In genomic region chr6:111555041-111555440, GRCh38 we compare ENCODE assay signal across 12 cellular contexts. TPM values are rescaled to one million over a fixed set of nuclear protein-coding genes. Genes with fewer than 3 reads are reported as not detected.
A peak's percentile ranks its signal among the peaks of the same experiment; 100 is the strongest.
DNase-seq lines count a peak whose midpoint lies in the region; ATAC-seq and TF ChIP-seq lines count a peak whose summit lies in the region.
"Had no signal": no experiment of that assay in that cellular context is flagged by ENCODE, and none has a peak within 500 bp of the region (broad histone marks: within the 10 kb centered on the region; RNA-seq: fewer than 3 reads in every experiment).

No MANE protein-coding gene starts in this region.

- H3K36me3 ChIP-seq in fibroblast of lung (ENCODE audit: control insufficient read depth, insufficient read depth, low read length): no peaks in the 10 kb centered on the region
- H3K36me3 ChIP-seq in rectal smooth muscle tissue (ENCODE audit: control insufficient read depth, insufficient read depth, low read length): no peaks in the 10 kb centered on the region

- no peak overlapping the region for H3K4me3 ChIP-seq in fibroblast of lung (replicated peaks in 1 of 4; ENCODE audit: control extremely low read depth in 1 of 4, insufficient read depth in 1 of 4, low read depth in 3 of 4, low read length in 4 of 4)
- H3K4me3 ChIP-seq in rectal smooth muscle tissue (ENCODE audit: low read length): no peak overlapping the region
- H3K4me3 ChIP-seq: spleen had no signal

- H3K27me3 Mint-ChIP-seq in activated CD8-positive, alpha-beta memory T cell treated with anti-CD3 and anti-CD28 coated beads, Interleukin-2, amount 10 ng/mL, durations not matched to agents 7 days and 5 days: no peaks in the 10 kb centered on the region

- ATAC-seq in GM21360 (IDR thresholded peaks at IDR 0.05; ENCODE audit: unreplicated experiment) (no peak), GM21367 (IDR thresholded peaks at IDR 0.05; ENCODE audit: unreplicated experiment) (no peak)
- no peak for ATAC-seq in activated CD8-positive, alpha-beta memory T cell treated with anti-CD3 and anti-CD28 coated beads, Interleukin-2, amount 10 ng/mL, durations not matched to agents 7 days and 5 days

- H3K4me2 ChIP-seq in fibroblast of lung (ENCODE audit: extremely low read depth, insufficient read depth, low read length): peak overlapping the region; percentile 45

- H3K9ac ChIP-seq in fibroblast of lung (ENCODE audit: insufficient read depth, low read length): no peak overlapping the region
- H3K9ac ChIP-seq in rectal smooth muscle tissue (ENCODE audit: low read length): no peak overlapping the region

- no peaks in the 10 kb centered on the region for H3K79me2 ChIP-seq in fibroblast of lung (ENCODE audit: control insufficient read depth, insufficient read depth, low read length)

- H3K4me1 ChIP-seq in fibroblast of lung (ENCODE audit: control insufficient read depth, extremely low read depth, insufficient read depth, low read length) (peaks cover 43% of the 10 kb centered on the region), rectal smooth muscle tissue (ENCODE audit: control insufficient read depth, insufficient read depth, low read length) (peaks cover 41% of the 10 kb centered on the region)

- CTCF ChIA-PET in activated CD8-positive, alpha-beta memory T cell treated with anti-CD3 and anti-CD28 coated beads, Interleukin-2, amount 10 ng/mL, durations not matched to agents 7 days and 5 days (lab: Charles Lee): no interaction called here

- H2AFZ ChIP-seq in fibroblast of lung (ENCODE audit: low read length): no peak overlapping the region

- peak overlapping the region; percentile 97 for H3K27ac ChIP-seq in fibroblast of lung (ENCODE audit: insufficient read depth, low read length)
- peak overlapping the region; percentile 56 for H3K27ac ChIP-seq in rectal smooth muscle tissue (ENCODE audit: low read depth, low read length)
- H3K27ac ChIP-seq: spleen had no signal

- H3K9me3 ChIP-seq in fibroblast of lung (ENCODE audit: control insufficient read depth, insufficient read depth, low read depth, low read length): no peaks in the 10 kb centered on the region
- H3K9me3 ChIP-seq: spleen had no signal

- DNase-seq in AG20443 (ENCODE audit: low spot score): peak; percentile 77
- DNase-seq in NCI-H2081 treated with DMSO at 0.1 percent for 48 hours (lab: John Stamatoyannopoulos, UW): peak; percentile 19
- DNase-seq in fibroblast of lung (ENCODE audit: low read depth in 2 of 2): peak; percentile 70 to 88
- DNase-seq in activated CD8-positive, alpha-beta memory T cell treated with anti-CD3 and anti-CD28 coated beads, Interleukin-2, amount 10 ng/mL, durations not matched to agents 7 days and 5 days: no peak
- no peak for DNase-seq in UCSD-AML1 (lab: John Stamatoyannopoulos, UW; ENCODE audit: unreplicated experiment)
- DNase-seq: effector CD8-positive, alpha-beta T cell; NCI-H226; spleen had no signal

- no peak overlapping the region for H3K4me3 Mint-ChIP-seq in activated CD8-positive, alpha-beta memory T cell treated with anti-CD3 and anti-CD28 coated beads, Interleukin-2, amount 10 ng/mL, durations not matched to agents 7 days and 5 days
- H3K4me3 Mint-ChIP-seq: T-helper 1 cell treated with Interleukin-12 subunit alpha and Interleukin-12 subunit beta and Interleukin-4 antibody, amounts not matched to agents 30 μg/mL and 1 μg/mL, for 36 hours had no signal

- H3K36me3 Mint-ChIP-seq in activated CD8-positive, alpha-beta memory T cell treated with anti-CD3 and anti-CD28 coated beads, Interleukin-2, amount 10 ng/mL, durations not matched to agents 7 days and 5 days: peaks cover 2% of the 10 kb centered on the region

- no peak overlapping the region for H3K27ac Mint-ChIP-seq in activated CD8-positive, alpha-beta memory T cell treated with anti-CD3 and anti-CD28 coated beads, Interleukin-2, amount 10 ng/mL, durations not matched to agents 7 days and 5 days
- H3K27ac Mint-ChIP-seq: T-helper 1 cell treated with Interleukin-12 subunit alpha and Interleukin-12 subunit beta and Interleukin-4 antibody, amounts not matched to agents 30 μg/mL and 1 μg/mL, for 36 hours had no signal

- peaks cover 6% of the 10 kb centered on the region for H3K4me1 Mint-ChIP-seq in activated CD8-positive, alpha-beta memory T cell treated with anti-CD3 and anti-CD28 coated beads, Interleukin-2, amount 10 ng/mL, durations not matched to agents 7 days and 5 days

- H3K9me3 Mint-ChIP-seq in activated CD8-positive, alpha-beta memory T cell treated with anti-CD3 and anti-CD28 coated beads, Interleukin-2, amount 10 ng/mL, durations not matched to agents 7 days and 5 days (ENCODE audit: low read depth): no peaks in the 10 kb centered on the region
- H3K9me3 Mint-ChIP-seq: T-helper 1 cell treated with Interleukin-12 subunit alpha and Interleukin-12 subunit beta and Interleukin-4 antibody, amounts not matched to agents 30 μg/mL and 1 μg/mL, for 36 hours had no signal

- H3K27me3 ChIP-seq in fibroblast of lung (ENCODE audit: control insufficient read depth, insufficient read depth, low read length) (no peaks in the 10 kb centered on the region), rectal smooth muscle tissue (ENCODE audit: control insufficient read depth, insufficient read depth, low read length) (no peaks in the 10 kb centered on the region)
- H3K27me3 ChIP-seq: spleen had no signal

- no peak for TF ChIP-seq CTCF in fibroblast of lung (conservative IDR thresholded peaks at IDR 0.05 in 1 of 2, IDR thresholded peaks at IDR 0.05 in 1 of 2; ENCODE audit: low read depth in 1 of 2, low read length in 2 of 2)

- H4K20me1 ChIP-seq in fibroblast of lung (ENCODE audit: control insufficient read depth, extremely low read depth, insufficient read depth, low read length): no peaks in the 10 kb centered on the region

RNA-seq across cellular contexts. Expression of gene TRAF3IP2, which starts 50.6 kb away (rescaled TPM):
- total RNA-seq in fibroblast of lung: 15.2 and 37.0 TPM in 2 replicates
- polyA plus RNA-seq in fibroblast of lung: 21.6 and 26.9 TPM in 2 replicates
- polyA plus RNA-seq in fibroblast of lung (2012): 22.1 and 22.2 TPM in 2 replicates
- polyA minus RNA-seq in fibroblast of lung (ENCODE audit: low replicate concordance): 76.9 and 77.1 TPM in 2 replicates
- 10 to 100 TPM; 14.8 to 15.5 TPM for total RNA-seq in activated CD8-positive, alpha-beta memory T cell treated with anti-CD3 and anti-CD28 coated beads, Interleukin-2, amount 10 ng/mL, durations not matched to agents 7 days and 5 days

Comparison
In these comparisons a context has a peak if more than half of its experiments do, and no peak if none do; other contexts are left out.
1. DNase-seq: peak in AG20443 (single experiment), NCI-H2081 treated with DMSO at 0.1 percent for 48 hours (single experiment) and fibroblast of lung (2 of 2); none in activated CD8-positive, alpha-beta memory T cell treated with anti-CD3 and anti-CD28 coated beads, Interleukin-2, amount 10 ng/mL, durations not matched to agents 7 days and 5 days (single experiment) and UCSD-AML1 (single experiment).